ENCODE assay signal across 20 cellular contexts in the genomic region with DNA sequence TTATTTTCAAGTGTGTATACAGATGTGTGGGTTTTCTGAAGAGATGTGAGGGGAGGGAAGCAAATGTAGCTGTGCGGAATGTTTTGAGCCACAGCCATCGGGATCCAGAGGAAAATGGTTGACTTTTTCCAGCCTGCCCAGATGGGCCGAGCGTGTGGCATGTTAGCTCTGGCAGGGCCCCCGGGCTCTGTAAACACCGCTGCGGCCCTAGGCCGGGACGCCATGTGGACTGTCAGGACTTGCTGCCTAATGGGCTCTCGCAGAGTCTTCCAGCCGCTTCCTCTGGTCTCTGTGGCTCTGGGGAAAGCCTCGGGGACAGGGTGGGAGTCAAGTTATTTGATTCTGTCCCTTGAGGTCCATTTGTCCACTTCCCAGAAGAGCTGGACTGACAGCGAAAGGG.
"Had no signal": no experiment of that assay in that cellular context is flagged by ENCODE, and none has a peak within 500 bp of the region (broad histone marks: within the 10 kb centered on the region; RNA-seq: fewer than 3 reads in every experiment).

No MANE protein-coding gene starts in this region.

- H3K27ac ChIP-seq: colonic mucosa, neutrophil, upper lobe of right lung, VCaP had no signal

- H3K4me3 Mint-ChIP-seq: stimulated activated naive CD8-positive, alpha-beta T cell treated with anti-CD3 and anti-CD28 coated beads, Interleukin-15, Interleukin-2, amounts not matched to agents 100 ng/mL and 50 ng/mL, for 24 hours had no signal

- H3K4me3 ChIP-seq: colonic mucosa, lower lobe of right lung, skin epidermis, upper lobe of right lung had no signal

- FAIRE-seq: endometrium, frontal cortex, kidney, TTC549 had no signal

- H3K9me3 ChIP-seq: colonic mucosa, lower lobe of right lung, neutrophil, upper lobe of right lung had no signal

- H3K4me1 ChIP-seq: colonic mucosa, lower lobe of right lung, upper lobe of right lung had no signal

- H3K36me3 Mint-ChIP-seq: natural killer cell; stimulated activated effector memory CD8-positive, alpha-beta T cell treated with anti-CD3 and anti-CD28 coated beads, Interleukin-12 subunit alpha, Interleukin-12 subunit beta, amount 100 ng/mL, for 72 hours had no signal

- H3K27me3 ChIP-seq: colonic mucosa, neutrophil, upper lobe of right lung had no signal

- H3K27ac Mint-ChIP-seq: natural killer cell; stimulated activated effector memory CD8-positive, alpha-beta T cell treated with anti-CD3 and anti-CD28 coated beads, Interleukin-12 subunit alpha, Interleukin-12 subunit beta, amount 100 ng/mL, for 72 hours; stimulated activated naive CD8-positive, alpha-beta T cell treated with anti-CD3 and anti-CD28 coated beads, Interleukin-15, Interleukin-2, amounts not matched to agents 100 ng/mL and 50 ng/mL, for 24 hours had no signal

- DNase-seq: amniotic stem cell; cerebellar nuclear complex; effector CD8-positive, alpha-beta T cell; glutamatergic neuron; hippocampal formation; mesendoderm; T-helper 9 cell; upper lobe of right lung had no signal

- H3K9me3 Mint-ChIP-seq: natural killer cell had no signal

- H3K36me3 ChIP-seq: colonic mucosa, lower lobe of right lung, neutrophil, upper lobe of right lung had no signal
